8 cellular contexts compared by ENCODE assay signal in the genomic region with DNA sequence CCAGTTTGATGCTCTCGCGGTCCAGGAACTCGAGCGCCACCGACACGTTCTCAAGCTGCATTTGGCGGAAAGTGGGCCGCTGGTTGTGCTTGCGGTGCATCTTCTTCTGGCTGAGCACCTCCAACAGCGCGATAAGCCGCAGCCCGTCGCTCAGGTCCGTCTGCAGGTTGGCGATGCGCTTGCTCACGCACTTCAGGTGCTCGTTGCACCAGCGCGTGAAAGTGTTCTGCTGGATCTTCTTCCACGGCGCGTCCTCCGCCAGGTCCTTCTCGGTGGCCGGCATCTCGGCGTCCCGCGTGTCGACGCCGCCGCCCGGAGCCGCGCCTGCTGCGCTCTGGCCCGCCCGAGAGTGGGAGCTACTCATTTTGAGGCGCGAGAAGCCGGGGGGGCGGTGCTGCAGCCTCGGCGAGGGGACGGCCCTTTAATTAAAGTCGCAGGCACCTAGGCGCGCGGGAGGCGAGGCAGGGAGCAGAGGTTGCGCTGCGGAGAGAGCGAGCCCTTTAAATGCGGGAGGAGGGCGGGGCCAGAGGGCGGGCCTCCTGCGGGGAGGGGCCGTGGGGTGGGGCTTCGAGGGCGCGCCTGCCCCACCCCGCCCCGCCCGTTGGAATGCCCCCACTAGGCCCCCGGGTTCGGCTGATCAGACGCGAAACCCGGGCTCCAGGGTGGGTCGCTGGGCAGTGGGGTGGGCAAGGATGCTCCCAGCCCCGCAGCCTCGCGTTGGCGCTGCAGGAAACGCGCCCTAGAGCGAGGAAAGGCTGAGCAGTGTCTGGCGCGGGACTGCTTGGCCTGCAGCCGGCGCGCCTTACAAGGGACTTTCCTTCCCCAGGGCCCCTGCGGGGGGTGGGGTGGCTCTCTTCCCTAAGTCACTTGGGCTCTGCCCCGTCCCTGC. TPM values are rescaled to one million over a fixed set of nuclear protein-coding genes. Genes with fewer than 3 reads are reported as not detected.
DNase-seq lines count a peak whose midpoint lies in the region; ATAC-seq and TF ChIP-seq lines count a peak whose summit lies in the region.

No MANE protein-coding gene starts in this region.

- H3K27me3 Mint-ChIP-seq in CD8-positive, alpha-beta memory T cell, result peaks cover 0 to 8% of the 10 kb centered on the region in 2 donors

- H3K36me3 Mint-ChIP-seq in CD8-positive, alpha-beta memory T cell, result peaks cover 0 to 27% (median 0%) of the 10 kb centered on the region in 3 donors

- CTCF ChIA-PET in CD8-positive, alpha-beta memory T cell (lab: Charles Lee), result interaction anchor here (1.0 kb wide), 1 partner anchor 27 kb away, joined by 4 read pairs; the partner anchor contains the start of gene RPL10

- H3K4me3 ChIP-seq in CD8-positive, alpha-beta memory T cell (ENCODE audit: low read length), result peak overlapping the region; percentile 94
- H3K4me3 ChIP-seq in NT2/D1 (ENCODE audit: insufficient read length, low read depth), result peak overlapping the region; percentile 81
- H3K4me3 ChIP-seq in epithelial cell of esophagus (ENCODE audit: low read length), result peak overlapping the region; percentile 58

- no peaks in the 10 kb centered on the region for H3K27me3 ChIP-seq in CD8-positive, alpha-beta memory T cell (ENCODE audit: insufficient read depth, low read length, poor library complexity, severe bottlenecking)
- no peaks in the 10 kb centered on the region for H3K27me3 ChIP-seq in NT2/D1 (ENCODE audit: insufficient read depth, insufficient read length)

- H3K9me3 ChIP-seq in CD8-positive, alpha-beta memory T cell (ENCODE audit: low read length), result no peaks in the 10 kb centered on the region
- no peaks in the 10 kb centered on the region for H3K9me3 ChIP-seq in NT2/D1 (ENCODE audit: insufficient read depth, low read length)

- POLR2A ChIA-PET in CD8-positive, alpha-beta memory T cell (lab: Charles Lee), result interaction anchor here (0.9 to 3.7 kb wide), 12 partner anchors 8 to 444 kb away, joined by 3 to 22 read pairs (median 4); partner anchors contain the start of genes ATP6AP1, EMD, RPL10 and SLC10A3

- H3K27ac Mint-ChIP-seq in CD8-positive, alpha-beta memory T cell, result peak overlapping the region; percentile 73 to 100 (median 82)

- ATAC-seq in GM21367 (IDR thresholded peaks at IDR 0.05; ENCODE audit: unreplicated experiment), result peak; percentile 43

- no peaks in the 10 kb centered on the region for H3K9me3 Mint-ChIP-seq in CD8-positive, alpha-beta memory T cell

- TF ChIP-seq CTCF in epithelial cell of esophagus (IDR thresholded peaks at IDR 0.05; ENCODE audit: insufficient read depth, low read depth, low read length, missing control alignments), result no peak

- peak; percentile 85 to 96 (median 89) for DNase-seq in CD8-positive, alpha-beta memory T cell
- DNase-seq in HUDEP-2 (lab: John Stamatoyannopoulos, UW; ENCODE audit: unreplicated experiment in 76 of 76), result peak in 73 of 76 experiments; percentile 5 to 88 (median 77)
- peak; percentile 67 for DNase-seq in NT2/D1 (ENCODE audit: low read depth, low spot score)
- peak; percentile 91 for DNase-seq in activated CD8-positive, alpha-beta memory T cell treated with anti-CD3 and anti-CD28 coated beads, Interleukin-2, amount 50 U/mL, for 48 hours
- peak; percentile 92 for DNase-seq in epithelial cell of esophagus (ENCODE audit: low read depth)
- DNase-seq in mucosa of gallbladder (ENCODE audit: low spot score), result peak; percentile 89
- DNase-seq in stimulated activated CD8-positive, alpha-beta memory T cell treated with anti-CD3 and anti-CD28 coated beads, Interleukin-4, amount 100 ng/mL, for 1 hour (ENCODE audit: low read depth in 2 of 2, low spot score in 1 of 2), result peak; percentile 73 to 85

- H3K4me3 Mint-ChIP-seq in CD8-positive, alpha-beta memory T cell, result peak overlapping the region; percentile 82 to 97 (median 86)

- peaks cover 15% of the 10 kb centered on the region for H3K36me3 ChIP-seq in CD8-positive, alpha-beta memory T cell (ENCODE audit: insufficient read depth, low read length)
- peaks cover 38% of the 10 kb centered on the region for H3K36me3 ChIP-seq in NT2/D1 (ENCODE audit: insufficient read depth, insufficient read length, low read length)

- peaks cover 48% of the 10 kb centered on the region for H3K4me1 ChIP-seq in CD8-positive, alpha-beta memory T cell (ENCODE audit: insufficient read depth, low read length)
- H3K4me1 ChIP-seq in NT2/D1 (ENCODE audit: insufficient read depth, insufficient read length), result peaks cover 4% of the 10 kb centered on the region

- H3K27ac ChIP-seq in CD8-positive, alpha-beta memory T cell (ENCODE audit: low read depth, low read length), result peak overlapping the region; percentile 99

- H3K4me1 Mint-ChIP-seq in CD8-positive, alpha-beta memory T cell, result peaks cover 34 to 39% (median 36%) of the 10 kb centered on the region in 3 donors

- peak overlapping the region; percentile 92 for H3K9ac ChIP-seq in NT2/D1 (ENCODE audit: insufficient read length, low read depth)

RNA-seq across cellular contexts. Expression of gene FLNA, which starts 3.3 kb away (rescaled TPM):
- total RNA-seq in CD8-positive, alpha-beta memory T cell, result 1,000 to 10,000 TPM; 1,299 to 1,356 TPM
- polyA plus RNA-seq in CD8-positive, alpha-beta memory T cell, result 799 TPM
- 2,367 TPM for total RNA-seq in mucosa of gallbladder

RNA-seq across cellular contexts. Expression of gene EMD, which starts 8.0 kb away (rescaled TPM):
- total RNA-seq in CD8-positive, alpha-beta memory T cell, result 100 to 1,000 TPM; 107 to 119 TPM
- 37.2 TPM for polyA plus RNA-seq in CD8-positive, alpha-beta memory T cell
- total RNA-seq in mucosa of gallbladder, result 62.6 TPM

RNA-seq across cellular contexts. Expression of gene RPL10, which starts 27.1 kb away (rescaled TPM):
- 1,000 to 10,000 TPM; 3,198 to 3,218 TPM for total RNA-seq in CD8-positive, alpha-beta memory T cell
- polyA plus RNA-seq in CD8-positive, alpha-beta memory T cell, result 4,855 TPM
- 1,937 TPM for total RNA-seq in mucosa of gallbladder

RNA-seq across cellular contexts. Expression of gene DNASE1L1, which starts 37.9 kb away (rescaled TPM):
- 10 to 100 TPM in 1 of 2 experiments, 1 to 10 TPM in 1; 9.8 to 10.1 TPM for total RNA-seq in CD8-positive, alpha-beta memory T cell
- polyA plus RNA-seq in CD8-positive, alpha-beta memory T cell, result 19.1 TPM
- 28.2 TPM for total RNA-seq in mucosa of gallbladder

RNA-seq across cellular contexts. Expression of gene TAFAZZIN, which starts 40.2 kb away (rescaled TPM):
- 10 to 100 TPM; 51.9 to 52.3 TPM for total RNA-seq in CD8-positive, alpha-beta memory T cell
- 41.4 TPM for polyA plus RNA-seq in CD8-positive, alpha-beta memory T cell
- total RNA-seq in mucosa of gallbladder, result 49.8 TPM

Comparison
In these comparisons a context has a peak if more than half of its experiments do, and no peak if none do; other contexts are left out.
1. Peak in every context shown above with its lines: DNase-seq, ATAC-seq, H3K4me3 ChIP-seq and H3K27ac ChIP-seq.